1 cellular context compared by ENCODE assay signal in genomic region chr17:8632087-8632486, GRCh38.
TF ChIP-seq lines count a peak whose summit lies in the region.

No MANE protein-coding gene starts in this region.

TF ChIP-seq in GM23338, 12 proteins besides CTCF, POLR2A, EP300 and RAD21 (continued from another document):
- TF ChIP-seq REST (IDR thresholded peaks at IDR 0.05; ENCODE audit: unreplicated experiment) (no peak), EZH2phosphoT487 (IDR thresholded peaks at IDR 0.05; ENCODE audit: unreplicated experiment) (no peak), ETS1 (IDR thresholded peaks at IDR 0.05) (no peak), ZNF114 (CRISPR knock-in tag; IDR thresholded peaks at IDR 0.05) (no peak)
